In the genomic region with DNA sequence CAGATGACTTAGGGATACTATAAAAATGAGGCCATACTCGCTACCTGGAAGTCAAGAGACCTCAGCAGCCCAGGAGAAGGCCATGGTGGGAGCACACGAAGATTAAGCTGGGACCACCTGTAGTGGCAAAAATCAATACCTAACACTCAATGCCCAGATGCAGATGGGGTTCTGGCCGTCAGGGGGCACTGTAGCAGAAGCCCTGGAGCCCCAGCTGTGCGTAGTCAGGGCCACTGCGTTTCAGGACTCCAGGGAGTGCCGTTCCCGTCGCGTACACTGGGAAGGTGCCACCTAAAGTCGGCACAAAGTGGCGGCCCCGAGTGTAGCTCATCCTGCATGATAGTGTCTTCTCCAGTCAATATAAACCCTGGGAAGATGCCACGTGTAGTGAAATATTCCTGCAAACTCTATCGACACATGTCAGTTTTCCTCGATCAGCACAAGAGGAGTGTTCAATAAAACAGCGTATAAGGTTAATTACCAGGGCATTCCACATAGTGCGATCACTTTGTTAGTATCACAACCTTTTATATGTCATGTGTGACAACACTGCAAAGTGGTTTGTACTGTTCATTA, we compare ENCODE assay signal across 9 cellular contexts.
DNase-seq lines count a peak whose midpoint lies in the region; ATAC-seq and TF ChIP-seq lines count a peak whose summit lies in the region.
"Had no signal": no experiment of that assay in that cellular context is flagged by ENCODE, and none has a peak within 500 bp of the region (broad histone marks: within the 10 kb centered on the region; RNA-seq: fewer than 3 reads in every experiment).

No MANE protein-coding gene starts in this region.

- intact Hi-C loops in dorsolateral prefrontal cortex (cut with DNase I), result loop anchor here (5.0 to 10.0 kb wide), 6 partner anchors 61 to 428 kb away; a partner anchor contains a TSS

- peak overlapping the region in 4 of 59 donors; percentile 12 to 44 (median 39) for H3K27ac ChIP-seq in dorsolateral prefrontal cortex
- no peak overlapping the region for H3K27ac ChIP-seq in effector memory CD4-positive, alpha-beta T cell (ENCODE audit: insufficient read depth, low read length, poor library complexity, severe bottlenecking)

- peaks cover 86% of the 10 kb centered on the region for H3K27me3 Mint-ChIP-seq in mesothelial cell of epicardium (ENCODE audit: low read depth)

- H3K4me1 Mint-ChIP-seq in mesothelial cell of epicardium, result peaks cover 5% of the 10 kb centered on the region
- H3K4me1 Mint-ChIP-seq: activated B cell treated with CpG ODN at 0.5 μM for 24 hours had no signal

- H3K9ac ChIP-seq in ES-I3 (ENCODE audit: low read depth, low read length), result peak overlapping the region; percentile 34; the same call in 1 of the 2 replicates

- H3K4me3 Mint-ChIP-seq in mesothelial cell of epicardium, result no peak overlapping the region
- H3K4me3 Mint-ChIP-seq: activated B cell treated with CpG ODN at 0.5 μM for 24 hours had no signal

- H3K9me3 ChIP-seq in ES-I3 (ENCODE audit: control insufficient read depth, insufficient read depth, low read length), result no peaks in the 10 kb centered on the region
- H3K9me3 ChIP-seq in effector memory CD4-positive, alpha-beta T cell (ENCODE audit: control insufficient read depth, low read length), result no peaks in the 10 kb centered on the region

- peak; percentile 78 for TF ChIP-seq CTCF in LNCAP (IDR thresholded peaks at IDR 0.05)
- peak in 55 of 56 donors; percentile 42 to 89 (median 76) for TF ChIP-seq CTCF in dorsolateral prefrontal cortex (IDR thresholded peaks at IDR 0.05 in 54 of 56, conservative IDR thresholded peaks at IDR 0.05 in 2 of 56; ENCODE audit: low read depth in 1 of 56, partially characterized antibody in 56 of 56)
- peak; percentile 34 for TF ChIP-seq CTCF in mesothelial cell of epicardium (IDR thresholded peaks at IDR 0.05; ENCODE audit: unreplicated experiment)

- H3K36me3 ChIP-seq in ES-I3 (ENCODE audit: insufficient read depth, low read length), result no peaks in the 10 kb centered on the region
- H3K36me3 ChIP-seq in effector memory CD4-positive, alpha-beta T cell (ENCODE audit: control insufficient read depth, insufficient read depth, low read length), result no peaks in the 10 kb centered on the region

- no peak overlapping the region for H3K27ac Mint-ChIP-seq in mesothelial cell of epicardium
- H3K27ac Mint-ChIP-seq: activated B cell treated with CpG ODN at 0.5 μM for 24 hours had no signal

- no peaks in the 10 kb centered on the region for H3K36me3 Mint-ChIP-seq in mesothelial cell of epicardium

- DNase-seq in dorsolateral prefrontal cortex (peak; percentile 7 to 85 (median 72)), mesothelial cell of epicardium (ENCODE audit: low spot score in 2 of 2, unreplicated experiment in 2 of 2) (peak in 1 of 2 experiments; percentile 56), NCI-H524 treated with DMSO at 0.1 percent for 48 hours (lab: John Stamatoyannopoulos, UW) (no peak), HPDE6-E6E7 (ENCODE audit: extremely low spot score) (no peak)
- no peak for DNase-seq in effector memory CD4-positive, alpha-beta T cell
- DNase-seq: activated B cell treated with CpG ODN at 0.5 μM for 24 hours had no signal

- H3K4me3 ChIP-seq in dorsolateral prefrontal cortex, result peak overlapping the region in 55 of 59 donors; percentile 17 to 65 (median 43)
- no peak overlapping the region for H3K4me3 ChIP-seq in effector memory CD4-positive, alpha-beta T cell (ENCODE audit: insufficient read depth, low read depth, low read length, poor library complexity, severe bottlenecking)

- H3K9me3 Mint-ChIP-seq in mesothelial cell of epicardium, result peaks cover 5% of the 10 kb centered on the region
- H3K9me3 Mint-ChIP-seq: activated B cell treated with CpG ODN at 0.5 μM for 24 hours had no signal

- peaks cover 8% of the 10 kb centered on the region; the same call in 1 of the 2 replicates for H3K4me1 ChIP-seq in ES-I3 (ENCODE audit: insufficient read depth, low read length)
- no peaks in the 10 kb centered on the region for H3K4me1 ChIP-seq in effector memory CD4-positive, alpha-beta T cell (ENCODE audit: control insufficient read depth, insufficient read depth, low read length, poor library complexity, severe bottlenecking)

- no peak for ATAC-seq in GM19324 (IDR thresholded peaks at IDR 0.05; ENCODE audit: low FRiP score, unreplicated experiment)

- peaks cover 0 to 8% (median 0%) of the 10 kb centered on the region in 45 donors for H3K27me3 ChIP-seq in dorsolateral prefrontal cortex
- H3K27me3 ChIP-seq in effector memory CD4-positive, alpha-beta T cell (replicated peaks; ENCODE audit: control insufficient read depth, insufficient read depth, low read length, poor library complexity, severe bottlenecking), result peaks cover 3% of the 10 kb centered on the region

Comparison
In these comparisons a context has a peak if more than half of its experiments do, and no peak if none do; other contexts are left out.
1. DNase-seq: peak in dorsolateral prefrontal cortex (10 of 10); none in effector memory CD4-positive, alpha-beta T cell (0 of 3), NCI-H524 treated with DMSO at 0.1 percent for 48 hours (single experiment) and HPDE6-E6E7 (single experiment).
2. Peak in every context shown above with its lines, with median percentiles within 50 percentile points of each other: CTCF ChIP-seq.